21 cellular contexts compared by ENCODE assay signal in the genomic region with DNA sequence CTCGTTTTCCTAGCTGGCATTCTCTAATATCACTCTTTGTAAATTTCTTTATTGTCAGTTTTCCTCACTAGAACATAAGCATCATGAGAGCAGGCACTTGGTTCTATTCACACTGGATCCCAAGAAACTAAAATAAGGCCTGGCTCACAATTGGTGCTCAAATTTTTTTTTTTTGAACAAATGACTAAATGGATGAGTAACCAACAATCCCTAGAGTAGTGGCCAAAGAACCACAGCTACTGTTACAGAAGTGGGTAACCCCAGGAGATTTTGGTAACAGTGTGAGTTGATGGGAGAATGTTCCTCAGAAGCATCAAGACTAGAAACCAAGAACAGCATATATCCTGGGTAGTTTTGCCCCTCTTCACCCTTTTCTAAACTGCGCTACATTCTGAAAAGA.
"Had no signal": no experiment of that assay in that cellular context is flagged by ENCODE, and none has a peak within 500 bp of the region (broad histone marks: within the 10 kb centered on the region; RNA-seq: fewer than 3 reads in every experiment).

No MANE protein-coding gene starts in this region.

- H3K4me3 ChIP-seq: coronary artery, heart right ventricle, left lung, lower lobe of right lung, neural progenitor cell, pancreas, prostate gland, right lobe of liver, spleen, stomach had no signal

- H3K27ac Mint-ChIP-seq: natural killer cell treated with Interleukin-12 subunit alpha and Interleukin-12 subunit beta and Interleukin-15 and Interleukin-18, amount 100 ng/mL, for 72 hours; neural progenitor cell had no signal

- H2AFZ ChIP-seq: neural progenitor cell had no signal

- H3K36me3 Mint-ChIP-seq: natural killer cell treated with Interleukin-12 subunit alpha and Interleukin-12 subunit beta and Interleukin-15 and Interleukin-18, amount 100 ng/mL, for 72 hours; neural progenitor cell had no signal

- H3K4me1 ChIP-seq: left lung, lower lobe of right lung, pancreas, prostate gland, spleen, stomach had no signal

- H3K36me3 ChIP-seq: heart right ventricle, left lung, lower lobe of right lung, neural progenitor cell, pancreas, prostate gland, right lobe of liver, spleen, stomach had no signal

- H3K27me3 ChIP-seq: left lung, neural progenitor cell, pancreas, right lobe of liver, spleen, stomach had no signal

- H3K4me2 ChIP-seq: neural progenitor cell had no signal

- DNase-seq: effector CD4-positive, alpha-beta T cell; heart right ventricle; hypothalamus; islet precursor cell; left lung; lower lobe of right lung; mesenchymal stem cell; midbrain; nucleus accumbens; pancreas; right lobe of liver; spleen; stimulated activated CD4-positive, alpha-beta T cell treated with anti-CD3 and anti-CD28 coated beads, Interleukin-15, amount 100 ng/mL, for 24 hours; stimulated activated CD4-positive, alpha-beta T cell treated with anti-CD3 and anti-CD28 coated beads, Interleukin-1b, Interleukin-23, amount 100 ng/mL, for 48 hours; stimulated activated naive CD4-positive, alpha-beta T cell; stomach; trophoblast cell had no signal

- H3K9me3 ChIP-seq: left lung, lower lobe of right lung, pancreas, prostate gland, right lobe of liver had no signal

- H3K27ac ChIP-seq: left lung, lower lobe of right lung, neural progenitor cell, pancreas, prostate gland, spleen, stomach had no signal

- H3K9ac ChIP-seq: neural progenitor cell had no signal

- H3K4me3 Mint-ChIP-seq: natural killer cell treated with Interleukin-12 subunit alpha and Interleukin-12 subunit beta and Interleukin-15 and Interleukin-18, amount 100 ng/mL, for 72 hours; neural progenitor cell had no signal

- H3K27me3 Mint-ChIP-seq: natural killer cell treated with Interleukin-12 subunit alpha and Interleukin-12 subunit beta and Interleukin-15 and Interleukin-18, amount 100 ng/mL, for 72 hours had no signal
